Comparison of ENCODE assay signal across 7 cellular contexts in the genomic region with DNA sequence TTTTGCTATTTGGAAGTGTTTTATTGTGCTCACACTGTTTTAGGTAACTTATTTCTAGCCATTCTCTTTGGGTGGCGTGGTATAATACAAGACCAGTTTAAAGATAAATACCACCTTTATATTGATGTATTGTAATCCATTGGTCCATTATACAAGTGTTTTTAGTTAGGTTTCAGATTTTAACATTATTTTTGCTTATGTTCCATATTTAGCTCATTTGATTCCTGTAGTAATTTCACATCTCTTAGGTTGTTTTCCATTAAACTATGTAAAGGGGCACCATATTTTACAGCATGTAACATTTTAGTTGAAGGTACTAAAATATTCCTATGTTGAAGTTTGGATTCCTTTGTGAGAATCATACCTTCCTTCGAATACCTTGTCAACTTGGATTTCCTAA.
"Had no signal": no experiment of that assay in that cellular context is flagged by ENCODE, and none has a peak within 500 bp of the region (broad histone marks: within the 10 kb centered on the region; RNA-seq: fewer than 3 reads in every experiment).

No MANE protein-coding gene starts in this region.

- FAIRE-seq: HTR-8/SVneo had no signal

- H3K9me3 Mint-ChIP-seq: H9 had no signal

- H3K27ac Mint-ChIP-seq: H9 had no signal

- H3K4me1 Mint-ChIP-seq: H9 had no signal

- H3K4me3 ChIP-seq: GM23248 had no signal

- H3K27ac ChIP-seq: GM23248 had no signal

- H3K4me3 Mint-ChIP-seq: H9 had no signal

- DNase-seq: GM23248, GOT3, H9, HCEC 1CT, IMR-90, KBM-7 had no signal
